8 cellular contexts compared by ENCODE assay signal in the genomic region with DNA sequence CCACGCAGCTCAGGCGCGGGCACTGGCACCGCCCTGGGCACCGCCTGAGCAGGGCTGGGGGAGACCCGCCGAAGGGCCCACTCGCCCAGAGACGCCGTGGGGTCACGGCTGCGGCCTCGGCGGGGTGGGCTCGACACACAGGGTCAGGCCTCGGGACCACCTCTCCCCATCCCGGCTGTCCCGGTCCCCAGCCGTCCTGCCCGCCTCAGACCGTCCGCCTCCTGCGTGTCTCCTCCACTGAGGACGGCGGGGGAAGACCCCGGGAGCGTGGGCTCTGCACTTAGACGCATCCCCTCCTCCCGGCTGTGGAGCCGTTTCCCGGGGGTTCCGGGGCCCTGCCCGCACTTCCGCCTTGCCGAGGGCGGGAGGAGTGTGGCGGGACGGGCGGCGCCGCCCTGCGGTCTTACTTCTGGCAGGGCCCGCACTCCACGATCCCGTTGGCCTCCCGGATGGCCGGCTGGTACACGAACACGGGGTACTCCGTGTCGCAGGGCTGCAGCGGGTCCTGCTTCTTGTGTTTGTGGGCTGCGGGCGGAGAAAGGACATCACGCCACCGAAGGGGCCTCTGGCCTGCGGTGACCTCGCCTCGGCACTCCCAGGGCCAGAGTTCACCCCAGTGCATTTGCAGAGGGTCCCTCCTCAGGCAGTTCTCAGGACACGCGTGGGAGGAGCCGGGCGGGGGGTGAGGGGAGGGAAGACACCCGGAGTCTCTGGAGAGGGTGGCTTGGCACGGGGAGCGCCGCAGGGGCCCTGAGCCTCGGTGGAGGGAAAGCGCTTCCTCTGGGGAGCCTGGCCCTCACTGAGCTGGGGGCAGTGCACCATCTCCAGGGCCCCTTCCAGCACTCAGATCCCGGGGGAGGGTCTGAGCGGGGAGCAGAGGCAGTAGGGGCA.
DNase-seq lines count a peak whose midpoint lies in the region; ATAC-seq lines count a peak whose summit lies in the region.

No MANE protein-coding gene starts in this region.

- ATAC-seq in GM19351 (IDR thresholded peaks at IDR 0.05; ENCODE audit: unreplicated experiment) (peak; percentile 11), GM19463 (IDR thresholded peaks at IDR 0.05; ENCODE audit: unreplicated experiment) (no peak)

- H3K36me3 Mint-ChIP-seq in activated naive CD4-positive, alpha-beta T cell treated with anti-CD3 and anti-CD28 coated beads, Interleukin-2, amount 10 ng/mL, durations not matched to agents 7 days and 5 days, result no peaks in the 10 kb centered on the region

- H3K27me3 Mint-ChIP-seq in activated naive CD4-positive, alpha-beta T cell treated with anti-CD3 and anti-CD28 coated beads, Interleukin-2, amount 10 ng/mL, durations not matched to agents 7 days and 5 days, result peaks cover 15% of the 10 kb centered on the region

- CTCF ChIA-PET in activated naive CD4-positive, alpha-beta T cell treated with anti-CD3 and anti-CD28 coated beads, Interleukin-2, amount 10 ng/mL, durations not matched to agents 7 days and 5 days (lab: Charles Lee), result interaction anchor here (1.6 to 17.3 kb wide), 4 partner anchors 142 to 240 kb away, joined by 3 to 326 read pairs (median 69); no protein-coding TSS in a partner anchor

- peaks cover 8% of the 10 kb centered on the region for H3K4me1 Mint-ChIP-seq in activated naive CD4-positive, alpha-beta T cell treated with anti-CD3 and anti-CD28 coated beads, Interleukin-2, amount 10 ng/mL, durations not matched to agents 7 days and 5 days

- DNase-seq in NOMO-1 (lab: John Stamatoyannopoulos, UW; ENCODE audit: unreplicated experiment in 2 of 2), result peak; percentile 28 to 45
- DNase-seq in activated naive CD4-positive, alpha-beta T cell treated with anti-CD3 and anti-CD28 coated beads, Interleukin-2, amount 10 ng/mL, durations not matched to agents 7 days and 5 days, result peak; percentile 71
- DNase-seq in hepatic stellate cell (ENCODE audit: low spot score), result peak; percentile 16
- peak; percentile 64 for DNase-seq in stimulated activated CD4-positive, alpha-beta T cell treated with anti-CD3 and anti-CD28 coated beads, Interleukin-1b, Interleukin-23, amount 100 ng/mL, for 48 hours
- DNase-seq in NCI-H69 (lab: John Stamatoyannopoulos, UW), result no peak
- no peak for DNase-seq in NCI-H345 treated with DMSO at 0.1 percent for 48 hours (lab: John Stamatoyannopoulos, UW; ENCODE audit: unreplicated experiment)

- H3K4me3 Mint-ChIP-seq in activated naive CD4-positive, alpha-beta T cell treated with anti-CD3 and anti-CD28 coated beads, Interleukin-2, amount 10 ng/mL, durations not matched to agents 7 days and 5 days, result peak overlapping the region; percentile 88

- no peaks in the 10 kb centered on the region for H3K9me3 Mint-ChIP-seq in activated naive CD4-positive, alpha-beta T cell treated with anti-CD3 and anti-CD28 coated beads, Interleukin-2, amount 10 ng/mL, durations not matched to agents 7 days and 5 days

- peak overlapping the region; percentile 85 for H3K27ac Mint-ChIP-seq in activated naive CD4-positive, alpha-beta T cell treated with anti-CD3 and anti-CD28 coated beads, Interleukin-2, amount 10 ng/mL, durations not matched to agents 7 days and 5 days

Comparison
In these comparisons a context has a peak if more than half of its experiments do, and no peak if none do; other contexts are left out.
1. DNase-seq: peak in NOMO-1 (2 of 2), activated naive CD4-positive, alpha-beta T cell treated with anti-CD3 and anti-CD28 coated beads, Interleukin-2, amount 10 ng/mL, durations not matched to agents 7 days and 5 days (single experiment), hepatic stellate cell (single experiment) and stimulated activated CD4-positive, alpha-beta T cell treated with anti-CD3 and anti-CD28 coated beads, Interleukin-1b, Interleukin-23, amount 100 ng/mL, for 48 hours (single experiment); none in NCI-H69 (single experiment) and NCI-H345 treated with DMSO at 0.1 percent for 48 hours (single experiment).